In genomic region chr10:18478354-18478753, GRCh38 we compare ENCODE assay signal across 29 cellular contexts.
"Had no signal": no experiment of that assay in that cellular context is flagged by ENCODE, and none has a peak within 500 bp of the region (broad histone marks: within the 10 kb centered on the region; RNA-seq: fewer than 3 reads in every experiment).

No MANE protein-coding gene starts in this region.

- H3K9me3 Mint-ChIP-seq: activated CD4-positive, alpha-beta memory T cell treated with anti-CD3 and anti-CD28 coated beads, Interleukin-2, amount 10 ng/mL, durations not matched to agents 7 days and 5 days; activated CD4-positive, alpha-beta T cell treated with anti-CD3 and anti-CD28 coated beads, Interleukin-2, amount 10 ng/mL, durations not matched to agents 7 days and 5 days; activated naive CD4-positive, alpha-beta T cell treated with anti-CD3 and anti-CD28 coated beads for 36 hours; activated naive CD4-positive, alpha-beta T cell treated with anti-CD3 and anti-CD28 coated beads, Interleukin-2, amount 50 U/mL, for 24 hours; activated naive CD8-positive, alpha-beta T cell treated with anti-CD3 and anti-CD28 coated beads for 36 hours; activated naive CD8-positive, alpha-beta T cell treated with anti-CD3 and anti-CD28 coated beads, Interleukin-2, amount 50 U/mL, for 24 hours; activated T-cell treated with anti-CD3 and anti-CD28 coated beads, Interleukin-2, amount 50 U/mL, for 4 hours; activated T-helper 1 cell treated with anti-CD3 and anti-CD28 coated beads, Interleukin-12 subunit alpha, Interleukin-12 subunit beta, Interleukin-2, Interleukin-4 antibody, amounts not matched to agents 30 ng/mL and 10 ng/mL and 1 ng/mL, durations not matched to agents 14 hours and 24 hours and 36 hours; activated T-helper 2 cell treated with anti-CD3 and anti-CD28 coated beads, Interferon-gamma antibody, Interleukin-2, Interleukin-4, amounts not matched to agents 10 μg/mL and 5 μg/mL and 100 μg/mL, durations not matched to agents 14 hours and 24 hours and 36 hours had no signal

- ATAC-seq: activated naive CD8-positive, alpha-beta T cell treated with anti-CD3 and anti-CD28 coated beads, Interleukin-2, amount 50 U/mL, for 24 hours; activated T-cell treated with anti-CD3 and anti-CD28 coated beads, Interleukin-2, amount 50 U/mL, for 4 hours; body of pancreas; gastroesophageal sphincter; heart right ventricle had no signal

- H3K27ac ChIP-seq: adrenal gland, body of pancreas, epithelial cell of prostate, esophagus squamous epithelium, heart right ventricle had no signal

- H3K27me3 Mint-ChIP-seq: activated CD4-positive, alpha-beta memory T cell treated with anti-CD3 and anti-CD28 coated beads, Interleukin-2, amount 10 ng/mL, durations not matched to agents 7 days and 5 days; activated naive CD8-positive, alpha-beta T cell treated with anti-CD3 and anti-CD28 coated beads, Interleukin-2, amount 50 U/mL, for 24 hours had no signal

- H3K4me3 ChIP-seq: adrenal gland, body of pancreas, esophagus squamous epithelium, gastroesophageal sphincter, heart right ventricle had no signal

- H3K27me3 ChIP-seq: adrenal gland, body of pancreas, esophagus squamous epithelium, gastroesophageal sphincter, heart right ventricle had no signal

- H3K27ac Mint-ChIP-seq: activated CD4-positive, alpha-beta memory T cell treated with anti-CD3 and anti-CD28 coated beads, Interleukin-2, amount 10 ng/mL, durations not matched to agents 7 days and 5 days; activated CD4-positive, alpha-beta T cell treated with anti-CD3 and anti-CD28 coated beads, Interleukin-2, amount 10 ng/mL, durations not matched to agents 7 days and 5 days; activated naive CD4-positive, alpha-beta T cell treated with anti-CD3 and anti-CD28 coated beads for 36 hours; activated naive CD4-positive, alpha-beta T cell treated with anti-CD3 and anti-CD28 coated beads, Interleukin-2, amount 50 U/mL, for 24 hours; activated naive CD8-positive, alpha-beta T cell treated with anti-CD3 and anti-CD28 coated beads for 36 hours; activated naive CD8-positive, alpha-beta T cell treated with anti-CD3 and anti-CD28 coated beads, Interleukin-2, amount 50 U/mL, for 24 hours; activated T-helper 1 cell treated with anti-CD3 and anti-CD28 coated beads, Interleukin-12 subunit alpha, Interleukin-12 subunit beta, Interleukin-2, Interleukin-4 antibody, amounts not matched to agents 30 ng/mL and 10 ng/mL and 1 ng/mL, durations not matched to agents 14 hours and 24 hours and 36 hours; activated T-helper 2 cell treated with anti-CD3 and anti-CD28 coated beads, Interferon-gamma antibody, Interleukin-2, Interleukin-4, amounts not matched to agents 10 μg/mL and 5 μg/mL and 100 μg/mL, durations not matched to agents 14 hours and 24 hours and 36 hours had no signal

- H3K36me3 Mint-ChIP-seq: activated naive CD4-positive, alpha-beta T cell treated with anti-CD3 and anti-CD28 coated beads, Interleukin-2, amount 50 U/mL, for 24 hours; activated naive CD8-positive, alpha-beta T cell treated with anti-CD3 and anti-CD28 coated beads for 36 hours had no signal

- DNase-seq: activated CD4-positive, alpha-beta memory T cell treated with anti-CD3 and anti-CD28 coated beads, Interleukin-2, amount 10 ng/mL, durations not matched to agents 7 days and 5 days; activated CD4-positive, alpha-beta T cell treated with anti-CD3 and anti-CD28 coated beads for 4 hours; activated CD4-positive, alpha-beta T cell treated with anti-CD3 and anti-CD28 coated beads, Interleukin-2, amount 10 ng/mL, durations not matched to agents 7 days and 5 days; activated CD4-positive, alpha-beta T cell treated with anti-CD3 and anti-CD28 coated beads, Interleukin-2, amount 50 U/mL, for 4 hours; activated CD4-positive, CD25-positive, alpha-beta regulatory T cell; activated CD4-positive, CD25-positive, alpha-beta regulatory T cell treated with anti-CD3 and anti-CD28 coated beads, Interleukin-2, amount 50 U/mL, for 72 hours; activated CD8-positive, alpha-beta memory T cell treated with anti-CD3 and anti-CD28 coated beads for 24 hours; activated effector memory CD4-positive, alpha-beta T cell treated with anti-CD3 and anti-CD28 coated beads, Interleukin-2, amount 50 U/mL, for 16 hours; activated naive CD4-positive, alpha-beta T cell treated with anti-CD3 and anti-CD28 coated beads for 36 hours; activated naive CD8-positive, alpha-beta T cell treated with anti-CD3 and anti-CD28 coated beads for 36 hours; activated naive CD8-positive, alpha-beta T cell treated with anti-CD3 and anti-CD28 coated beads, Interleukin-2, amount 50 U/mL, for 24 hours; activated T-cell treated with anti-CD3 and anti-CD28 coated beads, Interleukin-2, amount 50 U/mL, for 4 hours; amygdala; aorta; body of pancreas; caudate nucleus; cortex of kidney; dermis blood vessel endothelial cell; effector CD8-positive, alpha-beta T cell; esophagus squamous epithelium; foreskin melanocyte; heart right ventricle; T-helper 2 cell had no signal

- H3K4me1 ChIP-seq: adrenal gland, esophagus squamous epithelium had no signal

- H3K4me3 Mint-ChIP-seq: activated CD4-positive, alpha-beta memory T cell treated with anti-CD3 and anti-CD28 coated beads, Interleukin-2, amount 10 ng/mL, durations not matched to agents 7 days and 5 days; activated CD4-positive, alpha-beta T cell treated with anti-CD3 and anti-CD28 coated beads, Interleukin-2, amount 10 ng/mL, durations not matched to agents 7 days and 5 days; activated naive CD4-positive, alpha-beta T cell treated with anti-CD3 and anti-CD28 coated beads for 36 hours; activated naive CD4-positive, alpha-beta T cell treated with anti-CD3 and anti-CD28 coated beads, Interleukin-2, amount 50 U/mL, for 24 hours; activated naive CD8-positive, alpha-beta T cell treated with anti-CD3 and anti-CD28 coated beads for 36 hours; activated naive CD8-positive, alpha-beta T cell treated with anti-CD3 and anti-CD28 coated beads, Interleukin-2, amount 50 U/mL, for 24 hours; activated T-cell treated with anti-CD3 and anti-CD28 coated beads, Interleukin-2, amount 50 U/mL, for 4 hours; activated T-helper 1 cell treated with anti-CD3 and anti-CD28 coated beads, Interleukin-12 subunit alpha, Interleukin-12 subunit beta, Interleukin-2, Interleukin-4 antibody, amounts not matched to agents 30 ng/mL and 10 ng/mL and 1 ng/mL, durations not matched to agents 14 hours and 24 hours and 36 hours had no signal

- H3K36me3 ChIP-seq: adrenal gland, esophagus squamous epithelium, gastroesophageal sphincter, heart right ventricle had no signal

- H3K4me1 Mint-ChIP-seq: activated naive CD4-positive, alpha-beta T cell treated with anti-CD3 and anti-CD28 coated beads, Interleukin-2, amount 50 U/mL, for 24 hours; activated naive CD8-positive, alpha-beta T cell treated with anti-CD3 and anti-CD28 coated beads, Interleukin-2, amount 50 U/mL, for 24 hours had no signal
